ENCODE assay signal across 1 cellular context in genomic region chr20:34542439-34542838, GRCh38.
TF ChIP-seq lines count a peak whose summit lies in the region.

No MANE protein-coding gene starts in this region.

TF ChIP-seq in HepG2, 621 proteins besides CTCF, POLR2A, EP300 and RAD21:
- TF ChIP-seq ZNF570 (CRISPR knock-in tag; IDR thresholded peaks at IDR 0.05; ENCODE audit: borderline replicate concordance): no peak
- no peak for TF ChIP-seq GLI4 (CRISPR knock-in tag; IDR thresholded peaks at IDR 0.05; ENCODE audit: borderline replicate concordance)
- TF ChIP-seq PBX3 (CRISPR knock-in tag; IDR thresholded peaks at IDR 0.05; ENCODE audit: borderline replicate concordance): no peak
- TF ChIP-seq POLR2G (IDR thresholded peaks at IDR 0.05; ENCODE audit: low read depth, low read length): peak; percentile 59
- no peak for TF ChIP-seq SNAPC2 (CRISPR knock-in tag; IDR thresholded peaks at IDR 0.05)
- TF ChIP-seq NCOR1 (IDR thresholded peaks at IDR 0.05; ENCODE audit: borderline replicate concordance, low read length): no peak
- TF ChIP-seq NFRKB (IDR thresholded peaks at IDR 0.05): no peak
- TF ChIP-seq ZNF580 (CRISPR knock-in tag; IDR thresholded peaks at IDR 0.05; ENCODE audit: borderline replicate concordance, low read depth): no peak
- TF ChIP-seq GATAD2A (CRISPR knock-in tag; IDR thresholded peaks at IDR 0.05): no peak
- TF ChIP-seq ZNF75D (CRISPR knock-in tag; IDR thresholded peaks at IDR 0.05; ENCODE audit: borderline replicate concordance): no peak
- 0 out of 2 replicates have a peak, but pooled peaks have one; percentile 40 for TF ChIP-seq ZFP91 (CRISPR knock-in tag; IDR thresholded peaks at IDR 0.05; ENCODE audit: borderline replicate concordance)
- no peak for TF ChIP-seq HINFP (CRISPR knock-in tag; IDR thresholded peaks at IDR 0.05; ENCODE audit: low read depth)
- TF ChIP-seq ZMYM4 (CRISPR knock-in tag; IDR thresholded peaks at IDR 0.05): no peak
- TF ChIP-seq ZNF337 (CRISPR knock-in tag; IDR thresholded peaks at IDR 0.05; ENCODE audit: borderline replicate concordance, low read depth): no peak
- no peak for TF ChIP-seq NR2F6 (IDR thresholded peaks at IDR 0.05)
- no peak for TF ChIP-seq NR2F6 (CRISPR knock-in tag; IDR thresholded peaks at IDR 0.05)
- TF ChIP-seq HNRNPUL1 (IDR thresholded peaks at IDR 0.05; ENCODE audit: low read depth, low read length): no peak
- TF ChIP-seq TRAFD1 (CRISPR knock-in tag; IDR thresholded peaks at IDR 0.05; ENCODE audit: borderline replicate concordance): no peak
- TF ChIP-seq ZFP37 (CRISPR knock-in tag; IDR thresholded peaks at IDR 0.05; ENCODE audit: borderline replicate concordance): no peak
- no peak for TF ChIP-seq HNRNPH1 (optimal IDR thresholded peaks at IDR 0.05; ENCODE audit: low read depth, low read length)
- TF ChIP-seq ZNF574 (CRISPR knock-in tag; IDR thresholded peaks at IDR 0.05): no peak
- no peak for TF ChIP-seq NR2F1 (CRISPR knock-in tag; IDR thresholded peaks at IDR 0.05)
- TF ChIP-seq ZNF446 (CRISPR knock-in tag; IDR thresholded peaks at IDR 0.05): no peak
- no peak for TF ChIP-seq ZSCAN31 (CRISPR knock-in tag; IDR thresholded peaks at IDR 0.05; ENCODE audit: low read depth)
- no peak for TF ChIP-seq EEA1 (CRISPR knock-in tag; IDR thresholded peaks at IDR 0.05; ENCODE audit: borderline replicate concordance)
- no peak for TF ChIP-seq GABPA (IDR thresholded peaks at IDR 0.05; ENCODE audit: low read depth, low read length)
- TF ChIP-seq GABPA (CRISPR knock-in tag; IDR thresholded peaks at IDR 0.05; ENCODE audit: low read depth): no peak
- TF ChIP-seq SRY (CRISPR knock-in tag; IDR thresholded peaks at IDR 0.05): 0 out of 2 replicates have a peak, but pooled peaks have one; percentile 39
- peak; percentile 70 for TF ChIP-seq CEBPB (IDR thresholded peaks at IDR 0.05; ENCODE audit: borderline replicate concordance, low read depth, low read length)
- no peak for TF ChIP-seq ZNF670 (CRISPR knock-in tag; IDR thresholded peaks at IDR 0.05; ENCODE audit: borderline replicate concordance)
